ENCODE assay signal across 9 cellular contexts in the genomic region with DNA sequence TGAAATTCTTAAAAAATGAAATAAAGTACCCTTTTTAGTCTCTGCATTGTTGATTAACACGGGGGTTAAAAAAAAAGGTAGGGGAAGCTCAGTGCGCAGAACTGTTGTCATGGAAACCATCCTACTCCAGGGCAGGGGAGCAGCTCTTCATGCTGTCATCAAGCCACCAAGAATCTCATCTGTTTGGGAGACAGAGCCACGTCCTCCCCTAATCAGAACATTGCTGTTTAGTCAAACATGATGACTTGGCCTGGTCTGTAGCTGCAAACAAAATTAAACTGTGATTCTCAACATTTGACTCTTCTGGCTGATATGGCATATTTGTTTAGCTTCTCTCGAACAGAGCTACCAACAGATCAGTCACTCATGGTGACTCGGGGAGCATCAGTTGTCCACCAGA.
DNase-seq lines count a peak whose midpoint lies in the region; ATAC-seq and TF ChIP-seq lines count a peak whose summit lies in the region.
"Had no signal": no experiment of that assay in that cellular context is flagged by ENCODE, and none has a peak within 500 bp of the region (broad histone marks: within the 10 kb centered on the region; RNA-seq: fewer than 3 reads in every experiment).

No MANE protein-coding gene starts in this region.

- no peak overlapping the region for H3K27ac Mint-ChIP-seq in MCF 10A (ENCODE audit: low read depth, unreplicated experiment)
- H3K27ac Mint-ChIP-seq in activated T-helper 17 cell treated with anti-CD3 and anti-CD28 coated beads, Interleukin-2, amount 50 U/mL, for 72 hours, result no peak overlapping the region

- DNase-seq in breast epithelium (ENCODE audit: low spot score in 2 of 2) (no peak), MCF 10A (ENCODE audit: unreplicated experiment) (no peak), left lung (no peak), tibial nerve (ENCODE audit: low spot score in 2 of 2) (no peak)
- DNase-seq: erythroblast had no signal

- H3K9me3 ChIP-seq in breast epithelium, result no peaks in the 10 kb centered on the region
- no peaks in the 10 kb centered on the region for H3K9me3 ChIP-seq in left lung
- H3K9me3 ChIP-seq in tibial nerve, result no peaks in the 10 kb centered on the region

- H3K4me3 Mint-ChIP-seq in MCF 10A (ENCODE audit: unreplicated experiment), result no peak overlapping the region
- H3K4me3 Mint-ChIP-seq in activated T-helper 17 cell treated with anti-CD3 and anti-CD28 coated beads, Interleukin-2, amount 50 U/mL, for 72 hours, result no peak overlapping the region

- TF ChIP-seq EP300 in tibial nerve (IDR thresholded peaks at IDR 0.05), result no peak

- H3K36me3 Mint-ChIP-seq in MCF 10A (ENCODE audit: insufficient read depth, unreplicated experiment), result peaks cover 51% of the 10 kb centered on the region
- H3K36me3 Mint-ChIP-seq in activated T-helper 17 cell treated with anti-CD3 and anti-CD28 coated beads, Interleukin-2, amount 50 U/mL, for 72 hours (ENCODE audit: low read depth), result peaks cover 34% of the 10 kb centered on the region

- intact Hi-C loops in breast epithelium (cut with DNase I; ENCODE audit: low total_unique reads), result loop anchor here (5.0 kb wide), 1 partner anchor 421 kb away; no protein-coding TSS in a partner anchor
- intact Hi-C loops in MCF 10A (cut with micrococcal nuclease), result no loop called here
- intact Hi-C loops in left lung (cut with DNase I), result no loop called here

- peaks cover 45% of the 10 kb centered on the region for H3K4me1 Mint-ChIP-seq in MCF 10A (ENCODE audit: insufficient read depth, unreplicated experiment)
- H3K4me1 Mint-ChIP-seq in activated T-helper 17 cell treated with anti-CD3 and anti-CD28 coated beads, Interleukin-2, amount 50 U/mL, for 72 hours, result peaks cover 69% of the 10 kb centered on the region

- peak; percentile 80 for ATAC-seq in activated T-helper 17 cell treated with anti-CD3 and anti-CD28 coated beads, Interleukin-2, amount 50 U/mL, for 72 hours (replicated peaks)
- ATAC-seq in left lung (no peak), GM19324 (IDR thresholded peaks at IDR 0.05; ENCODE audit: low FRiP score, unreplicated experiment) (no peak), HG03135 (IDR thresholded peaks at IDR 0.05; ENCODE audit: unreplicated experiment) (no peak), HG03039 (IDR thresholded peaks at IDR 0.05; ENCODE audit: unreplicated experiment) (no peak)

- H3K36me3 ChIP-seq in breast epithelium (no peaks in the 10 kb centered on the region), left lung (peaks cover 0 to 4% of the 10 kb centered on the region in 2 donors), tibial nerve (peaks cover 0 to 7% (median 0%) of the 10 kb centered on the region in 3 donors)

- no peaks in the 10 kb centered on the region for H3K27me3 ChIP-seq in breast epithelium
- H3K27me3 ChIP-seq in left lung, result no peaks in the 10 kb centered on the region
- no peaks in the 10 kb centered on the region for H3K27me3 ChIP-seq in tibial nerve

- no peak for TF ChIP-seq CTCF in breast epithelium (IDR thresholded peaks at IDR 0.05)
- TF ChIP-seq CTCF in MCF 10A (IDR thresholded peaks at IDR 0.05; ENCODE audit: unreplicated experiment), result no peak
- no peak for TF ChIP-seq CTCF in left lung (IDR thresholded peaks at IDR 0.05)
- no peak for TF ChIP-seq CTCF in tibial nerve (IDR thresholded peaks at IDR 0.05)

- no peaks in the 10 kb centered on the region for H3K9me3 Mint-ChIP-seq in MCF 10A (ENCODE audit: unreplicated experiment)
- no peaks in the 10 kb centered on the region for H3K9me3 Mint-ChIP-seq in activated T-helper 17 cell treated with anti-CD3 and anti-CD28 coated beads, Interleukin-2, amount 50 U/mL, for 72 hours

- no peak overlapping the region for H3K4me3 ChIP-seq in breast epithelium
- H3K4me3 ChIP-seq in left lung, result no peak overlapping the region
- H3K4me3 ChIP-seq in tibial nerve, result no peak overlapping the region

- TF ChIP-seq POLR2A in breast epithelium (IDR thresholded peaks at IDR 0.05), result no peak
- no peak for TF ChIP-seq POLR2A in tibial nerve (IDR thresholded peaks at IDR 0.05)

- H3K27me3 Mint-ChIP-seq in MCF 10A (ENCODE audit: insufficient read depth, unreplicated experiment), result no peaks in the 10 kb centered on the region
- no peaks in the 10 kb centered on the region for H3K27me3 Mint-ChIP-seq in activated T-helper 17 cell treated with anti-CD3 and anti-CD28 coated beads, Interleukin-2, amount 50 U/mL, for 72 hours

- CTCF ChIA-PET in MCF 10A (lab: Yijun Ruan, JAX), result interaction anchor here (0.5 to 3.3 kb wide), 13 partner anchors 15 to 97 kb away, joined by 3 to 23 read pairs (median 3); no protein-coding TSS in a partner anchor

- peaks cover 8 to 32% of the 10 kb centered on the region in 2 donors for H3K4me1 ChIP-seq in breast epithelium
- H3K4me1 ChIP-seq in left lung, result peaks cover 25 to 74% of the 10 kb centered on the region in 2 donors
- H3K4me1 ChIP-seq in tibial nerve, result peaks cover 0 to 100% (median 71%) of the 10 kb centered on the region in 4 donors

- peak overlapping the region; percentile 60 to 77 for H3K27ac ChIP-seq in breast epithelium
- H3K27ac ChIP-seq in left lung, result peak overlapping the region; percentile 26 to 69
- peak overlapping the region in 3 of 4 donors; percentile 13 to 92 (median 90) for H3K27ac ChIP-seq in tibial nerve

- BruUV-seq in MCF 10A (replicated peaks; lab: Mats Ljungman, UMichigan), result no TSS peak

- 27 to 32% methylated on average over 5 of the region's 5 CpGs for WGBS in tibial nerve, 2 donors

- POLR2A ChIA-PET in MCF 10A (lab: Yijun Ruan, JAX), result interaction anchor here (0.8 to 1.4 kb wide), 6 partner anchors 9 to 75 kb away, joined by 3 to 5 read pairs (median 4); no protein-coding TSS in a partner anchor
